In genomic region chr2:141063410-141063809, GRCh38 we compare ENCODE assay signal across 20 cellular contexts.
DNase-seq lines count a peak whose midpoint lies in the region; ATAC-seq and TF ChIP-seq lines count a peak whose summit lies in the region.
"Had no signal": no experiment of that assay in that cellular context is flagged by ENCODE, and none has a peak within 500 bp of the region (broad histone marks: within the 10 kb centered on the region; RNA-seq: fewer than 3 reads in every experiment).

No MANE protein-coding gene starts in this region.

- H3K9ac ChIP-seq in DND-41 (ENCODE audit: low read depth, low read length) (no peak overlapping the region), neural progenitor cell (no peak overlapping the region)
- H3K9ac ChIP-seq: GM23248 had no signal

- H3K79me2 ChIP-seq in DND-41 (ENCODE audit: insufficient read depth, low read length) (no peaks in the 10 kb centered on the region), neural progenitor cell (ENCODE audit: low read depth) (no peaks in the 10 kb centered on the region)

- H4K20me1 ChIP-seq in DND-41 (ENCODE audit: insufficient read depth, low read length) (no peaks in the 10 kb centered on the region), neural progenitor cell (ENCODE audit: low read depth) (no peaks in the 10 kb centered on the region)

- H3K36me3 Mint-ChIP-seq in neural progenitor cell, result no peaks in the 10 kb centered on the region
- no peaks in the 10 kb centered on the region for H3K36me3 Mint-ChIP-seq in type B pancreatic cell

- H2AFZ ChIP-seq in DND-41 (ENCODE audit: low read depth, low read length) (0 out of 2 replicates have a peak overlapping the region, but pooled peaks have one; percentile 13), neural progenitor cell (replicated peaks) (peak overlapping the region; percentile 15)
- H2AFZ ChIP-seq: GM23248 had no signal

- H3K4me3 ChIP-seq in DND-41 (ENCODE audit: low read depth in 1 of 2, low read length in 2 of 2) (no peak overlapping the region), epithelial cell of esophagus (ENCODE audit: low read length) (no peak overlapping the region), neural progenitor cell (no peak overlapping the region)
- H3K4me3 ChIP-seq: GM23248 had no signal

- DNase-seq in DND-41, result no peak
- DNase-seq in NCI-H82 treated with DMSO at 0.1 percent for 48 hours (lab: John Stamatoyannopoulos, UW; ENCODE audit: unreplicated experiment), result peak; percentile 24
- peak; percentile 6 for DNase-seq in epithelial cell of esophagus (ENCODE audit: low read depth)
- DNase-seq in neural progenitor cell (ENCODE audit: low spot score), result peak; percentile 14
- DNase-seq in T1000 (lab: John Stamatoyannopoulos, UW), result no peak
- no peak for DNase-seq in type B pancreatic cell (ENCODE audit: extremely low spot score, unreplicated experiment)
- DNase-seq: Calu3, DMS153, GM23248, HCEC 1CT, Karpas-422, NCI-H1092, NCI-H1417 treated with DMSO at 0.1 percent for 48 hours, NCI-H1694 treated with DMSO at 0.1 percent for 48 hours, NCI-H2081, NCI-H2227 treated with DMSO at 0.1 percent for 48 hours, NCI-H526 treated with DMSO at 0.1 percent for 48 hours, SHP77 treated with DMSO at 0.1 percent for 48 hours had no signal

- H3K4me1 Mint-ChIP-seq in neural progenitor cell, result peaks cover 4% of the 10 kb centered on the region
- H3K4me1 Mint-ChIP-seq in type B pancreatic cell (ENCODE audit: unreplicated experiment), result no peaks in the 10 kb centered on the region

- no peak for TF ChIP-seq CTCF in DND-41 (IDR thresholded peaks at IDR 0.05; ENCODE audit: borderline replicate concordance, extremely low read depth, low read length, poor library complexity, severe bottlenecking)
- no peak for TF ChIP-seq CTCF in epithelial cell of esophagus (IDR thresholded peaks at IDR 0.05; ENCODE audit: insufficient read depth, low read depth, low read length, missing control alignments)
- TF ChIP-seq CTCF in neural progenitor cell (IDR thresholded peaks at IDR 0.05), result no peak
- no peak for TF ChIP-seq CTCF in type B pancreatic cell (conservative IDR thresholded peaks at IDR 0.05)

- no peaks in the 10 kb centered on the region for H3K9me3 ChIP-seq in DND-41 (ENCODE audit: insufficient read depth, low read length, severe bottlenecking)
- no peaks in the 10 kb centered on the region for H3K9me3 ChIP-seq in neural progenitor cell (ENCODE audit: low read depth)

- no peaks in the 10 kb centered on the region for H3K4me1 ChIP-seq in DND-41 (ENCODE audit: insufficient read depth, low read length)
- no peaks in the 10 kb centered on the region for H3K4me1 ChIP-seq in neural progenitor cell

- H3F3A ChIP-seq in neural progenitor cell (ENCODE audit: low read depth), result no peaks in the 10 kb centered on the region

- no peak overlapping the region for H3K27ac Mint-ChIP-seq in neural progenitor cell
- no peak overlapping the region for H3K27ac Mint-ChIP-seq in type B pancreatic cell

- H3K4me2 ChIP-seq in DND-41 (ENCODE audit: insufficient read depth, low read length) (no peak overlapping the region), neural progenitor cell (peak overlapping the region; percentile 7)

- H3K36me3 ChIP-seq in DND-41 (ENCODE audit: insufficient read depth, low read length) (no peaks in the 10 kb centered on the region), neural progenitor cell (no peaks in the 10 kb centered on the region)

- H3K27me3 ChIP-seq in DND-41 (ENCODE audit: insufficient read depth, low read length, poor library complexity), result no peaks in the 10 kb centered on the region
- no peaks in the 10 kb centered on the region for H3K27me3 ChIP-seq in neural progenitor cell

- H3K4me3 Mint-ChIP-seq in neural progenitor cell, result no peak overlapping the region
- H3K4me3 Mint-ChIP-seq in type B pancreatic cell, result no peak overlapping the region

- no peak for ATAC-seq in DND-41 (ENCODE audit: insufficient read depth, low read depth)
- no peak for ATAC-seq in HG03565 (IDR thresholded peaks at IDR 0.05; ENCODE audit: unreplicated experiment)
- ATAC-seq: Panc1 had no signal

- H3K27me3 Mint-ChIP-seq in neural progenitor cell (ENCODE audit: insufficient read depth, low read depth) (no peaks in the 10 kb centered on the region), type B pancreatic cell (no peaks in the 10 kb centered on the region)

- H3K9me3 Mint-ChIP-seq in neural progenitor cell (no peaks in the 10 kb centered on the region), type B pancreatic cell (no peaks in the 10 kb centered on the region)

- H3K27ac ChIP-seq in DND-41 (ENCODE audit: low read length) (no peak overlapping the region), neural progenitor cell (no peak overlapping the region)
- H3K27ac ChIP-seq: GM23248 had no signal

Comparison
In these comparisons a context has a peak if more than half of its experiments do, and no peak if none do; other contexts are left out.
1. DNase-seq: peak in NCI-H82 treated with DMSO at 0.1 percent for 48 hours (single experiment), epithelial cell of esophagus (single experiment) and neural progenitor cell (single experiment); none in DND-41 (single experiment), T1000 (single experiment) and type B pancreatic cell (single experiment).